Comparison of ENCODE assay signal across 12 cellular contexts in genomic region chr14:54673193-54674121, GRCh38.
A peak's percentile ranks its signal among the peaks of the same experiment; 100 is the strongest.
DNase-seq lines count a peak whose midpoint lies in the region; TF ChIP-seq lines count a peak whose summit lies in the region.
"Had no signal": no experiment of that assay in that cellular context is flagged by ENCODE, and none has a peak within 500 bp of the region (broad histone marks: within the 10 kb centered on the region; RNA-seq: fewer than 3 reads in every experiment).

No MANE protein-coding gene starts in this region.

- peaks cover 70% of the 10 kb centered on the region for H3K4me1 ChIP-seq in HUES64 (ENCODE audit: insufficient read depth, low read length)
- H3K4me1 ChIP-seq in smooth muscle cell (ENCODE audit: low read depth) = peaks cover 42% of the 10 kb centered on the region

- H3K4me3 ChIP-seq in HUES64 (ENCODE audit: low read length) (no peak overlapping the region), smooth muscle cell (no peak overlapping the region), WERI-Rb-1 (ENCODE audit: low read depth, low read length) (no peak overlapping the region)

- H3K27me3 ChIP-seq in HUES64 (ENCODE audit: insufficient read depth, low read length) = no peaks in the 10 kb centered on the region
- no peaks in the 10 kb centered on the region for H3K27me3 ChIP-seq in smooth muscle cell (ENCODE audit: low read depth)
- no peaks in the 10 kb centered on the region for H3K27me3 ChIP-seq in WERI-Rb-1 (ENCODE audit: insufficient read depth, low read depth, severe bottlenecking)

- TF ChIP-seq CTCF in smooth muscle cell (IDR thresholded peaks at IDR 0.05; ENCODE audit: borderline replicate concordance, insufficient read depth, poor library complexity, severe bottlenecking) (no peak), WERI-Rb-1 (IDR thresholded peaks at IDR 0.05; ENCODE audit: low read depth, low read length) (no peak)

- H3K9ac ChIP-seq in HUES64 (ENCODE audit: low read depth, low read length) (no peak overlapping the region), smooth muscle cell (ENCODE audit: low read depth) (no peak overlapping the region)

- H3K36me3 ChIP-seq in HUES64 (ENCODE audit: insufficient read depth, low read length) = no peaks in the 10 kb centered on the region
- no peaks in the 10 kb centered on the region for H3K36me3 ChIP-seq in smooth muscle cell (ENCODE audit: low read depth)
- H3K36me3 ChIP-seq in WERI-Rb-1 = 0 out of 2 replicates have a peak, but pooled peaks cover 7% of the 10 kb centered on the region

- H3K27ac ChIP-seq in HUES64 (ENCODE audit: low read depth, low read length) = peak overlapping the region; percentile 45; the same call in 1 of the 2 replicates
- H3K27ac ChIP-seq in smooth muscle cell (ENCODE audit: low read depth) = peak overlapping the region; percentile 53
- no peak overlapping the region for H3K27ac ChIP-seq in WERI-Rb-1

- peak overlapping the region; percentile 59 for H3K4me2 ChIP-seq in smooth muscle cell

- peaks cover 17% of the 10 kb centered on the region for H4K20me1 ChIP-seq in smooth muscle cell (ENCODE audit: low read depth)

- H2AFZ ChIP-seq in smooth muscle cell (ENCODE audit: low read depth) = no peak overlapping the region

- WGBS in HUES64 = 61% methylated on average over 12 of the region's 13 CpGs
- WGBS in smooth muscle cell (ENCODE audit: low lambda C conversion rate) = 51% methylated on average over 13 of the region's 13 CpGs

- peak; percentile 41 for DNase-seq in cerebellum (ENCODE audit: low spot score)
- DNase-seq in iPS-NIHi7 (ENCODE audit: extremely low spot score) = peak; percentile 46
- DNase-seq in smooth muscle cell (lab: John Stamatoyannopoulos, UW; ENCODE audit: unreplicated experiment) = no peak
- no peak for DNase-seq in NCI-H82 (lab: John Stamatoyannopoulos, UW)
- DNase-seq in WERI-Rb-1 = no peak
- no peak for DNase-seq in NCI-H2196 (lab: John Stamatoyannopoulos, UW; ENCODE audit: unreplicated experiment)
- DNase-seq in stimulated activated CD4-positive, alpha-beta T cell treated with anti-CD3 and anti-CD28 coated beads, Interleukin-4, amount 100 ng/mL, for 1 hour = no peak
- DNase-seq: amniotic stem cell; CD4-positive, alpha-beta T cell; naive B cell; NCI-H345 had no signal

- peaks cover 52% of the 10 kb centered on the region for H3K79me2 ChIP-seq in smooth muscle cell (ENCODE audit: low read depth)

- H3F3A ChIP-seq in smooth muscle cell (ENCODE audit: low read depth) = peaks cover 5% of the 10 kb centered on the region

- no peaks in the 10 kb centered on the region for H3K9me3 ChIP-seq in HUES64 (ENCODE audit: insufficient read depth, low read depth, low read length)
- H3K9me3 ChIP-seq in smooth muscle cell (replicated peaks; ENCODE audit: low read depth) = no peaks in the 10 kb centered on the region
- H3K9me3 ChIP-seq in WERI-Rb-1 (ENCODE audit: severe bottlenecking) = no peaks in the 10 kb centered on the region

Comparison
In these comparisons a context has a peak if more than half of its experiments do, and no peak if none do; other contexts are left out.
1. DNase-seq: peak in cerebellum (single experiment) and iPS-NIHi7 (single experiment); none in smooth muscle cell (single experiment), NCI-H82 (single experiment), WERI-Rb-1 (single experiment), NCI-H2196 (single experiment) and stimulated activated CD4-positive, alpha-beta T cell treated with anti-CD3 and anti-CD28 coated beads, Interleukin-4, amount 100 ng/mL, for 1 hour (single experiment).